In genomic region chr6:118752803-118753202, GRCh38 we compare ENCODE assay signal across 20 cellular contexts.
DNase-seq lines count a peak whose midpoint lies in the region; ATAC-seq and TF ChIP-seq lines count a peak whose summit lies in the region.
"Had no signal": no experiment of that assay in that cellular context is flagged by ENCODE, and none has a peak within 500 bp of the region (broad histone marks: within the 10 kb centered on the region; RNA-seq: fewer than 3 reads in every experiment).

No MANE protein-coding gene starts in this region.

- WGBS in ovary, 3 donors, result 19 to 37% (median 24%) methylated on average over 3 of the region's 3 CpGs

- H3K27ac Mint-ChIP-seq in CD14-positive monocyte, result no peak overlapping the region
- H3K27ac Mint-ChIP-seq: B cell; CD4-positive, alpha-beta T cell; CD8-positive, alpha-beta memory T cell; HFFc6 had no signal

- DNase-seq in G401 (ENCODE audit: low spot score), result peak; percentile 17
- peak; percentile 41 for DNase-seq in medulla oblongata (ENCODE audit: extremely low spot score)
- peak in 3 of 5 donors; percentile 25 to 43 (median 35) for DNase-seq in ovary
- no peak for DNase-seq in sciatic nerve (ENCODE audit: low spot score)
- DNase-seq in CD14-positive monocyte (ENCODE audit: low spot score), result no peak
- DNase-seq in GM19238 (ENCODE audit: insufficient read length, low spot score), result no peak
- DNase-seq: CD4-positive, alpha-beta T cell; CD8-positive, alpha-beta memory T cell; DMS 273 treated with DMSO at 0.1 percent for 48 hours; DMS79; EL; GF-D8; GOT3; HFFc6 had no signal

- H3K4me1 ChIP-seq in ovary (ENCODE audit: insufficient read depth), result peaks cover 11% of the 10 kb centered on the region

- no peak for TF ChIP-seq EP300 in ovary (IDR thresholded peaks at IDR 0.05)

- peaks cover 0 to 4% (median 3%) of the 10 kb centered on the region in 3 donors for H3K27me3 Mint-ChIP-seq in CD14-positive monocyte (ENCODE audit: low read depth in 3 of 3)
- H3K27me3 Mint-ChIP-seq: CD4-positive, alpha-beta T cell had no signal

- no peaks in the 10 kb centered on the region for H3K36me3 ChIP-seq in ovary
- H3K36me3 ChIP-seq: BLaER1, HAP-1 had no signal

- in situ Hi-C loops in G401 (cut with HindIII; ENCODE audit: low sequenced_read_pairs), result no loop called here

- H3K27me3 ChIP-seq in ovary, result no peaks in the 10 kb centered on the region
- H3K27me3 ChIP-seq: BLaER1 had no signal

- peaks cover 45% of the 10 kb centered on the region for H3K4me1 Mint-ChIP-seq in CD14-positive monocyte

- peaks cover 0 to 8% (median 0%) of the 10 kb centered on the region in 7 donors for H3K9me3 Mint-ChIP-seq in CD14-positive monocyte
- H3K9me3 Mint-ChIP-seq: CD4-positive, alpha-beta T cell; CD8-positive, alpha-beta memory T cell; HFFc6 had no signal

- H3K4me3 ChIP-seq in ovary, result no peak overlapping the region
- H3K4me3 ChIP-seq: BLaER1, HAP-1 had no signal

- no peaks in the 10 kb centered on the region for H3K9me3 ChIP-seq in ovary
- H3K9me3 ChIP-seq: BLaER1, HAP-1 had no signal

- H3K4me3 Mint-ChIP-seq in CD14-positive monocyte, result no peak overlapping the region
- H3K4me3 Mint-ChIP-seq: B cell; CD4-positive, alpha-beta T cell; CD8-positive, alpha-beta memory T cell; HFFc6 had no signal

- peak overlapping the region in 1 of 2 donors; percentile 46 for H3K27ac ChIP-seq in ovary
- H3K27ac ChIP-seq: BLaER1, C4-2B had no signal

- TF ChIP-seq POLR2A in ovary (IDR thresholded peaks at IDR 0.05), result no peak

- intact Hi-C loops in ovary (cut with DNase I), result no loop called here
- intact Hi-C loops in sciatic nerve (cut with DNase I), result no loop called here
- intact Hi-C loops in CD14-positive monocyte (cut with micrococcal nuclease), result no loop called here

- ATAC-seq in sciatic nerve (peak; percentile 38), HG02763 (IDR thresholded peaks at IDR 0.05; ENCODE audit: unreplicated experiment) (no peak), GM19395 (IDR thresholded peaks at IDR 0.05; ENCODE audit: unreplicated experiment) (no peak)

- peaks cover 0 to 2% of the 10 kb centered on the region in 2 donors for H3K36me3 Mint-ChIP-seq in CD14-positive monocyte
- H3K36me3 Mint-ChIP-seq: CD8-positive, alpha-beta memory T cell had no signal

- TF ChIP-seq CTCF in ovary (IDR thresholded peaks at IDR 0.05) (no peak), CD14-positive monocyte (IDR thresholded peaks at IDR 0.05) (no peak)

Comparison
In these comparisons a context has a peak if more than half of its experiments do, and no peak if none do; other contexts are left out.
1. DNase-seq: peak in G401 (single experiment), medulla oblongata (single experiment) and ovary (3 of 5); none in sciatic nerve (single experiment), CD14-positive monocyte (single experiment) and GM19238 (single experiment).